Comparison of ENCODE assay signal across 8 cellular contexts in genomic region chr1:145093517-145094149, GRCh38. TPM values are rescaled to one million over a fixed set of nuclear protein-coding genes. Genes with fewer than 3 reads are reported as not detected.
DNase-seq lines count a peak whose midpoint lies in the region; ATAC-seq and TF ChIP-seq lines count a peak whose summit lies in the region.
"Not testable (repeated sequence)": the region's sequence is repeated elsewhere in the genome, so short reads cannot be mapped to it uniquely, and the experiment has no call there.

No MANE protein-coding gene starts in this region.

- not testable (repeated sequence) for H3K27me3 Mint-ChIP-seq in activated T-helper 2 cell treated with anti-CD3 and anti-CD28 coated beads, Interferon-gamma antibody, Interleukin-2, Interleukin-4, amounts not matched to agents 10 μg/mL and 5 μg/mL and 100 μg/mL, durations not matched to agents 14 hours and 24 hours and 36 hours (ENCODE audit: low read depth); natural killer cell treated with Interleukin-12 subunit alpha and Interleukin-12 subunit beta and Interleukin-15 and Interleukin-18, amount 100 ng/mL, for 72 hours

- DNase-seq in AG10803 (ENCODE audit: low read depth): peak; percentile 0
- DNase-seq in HFF-Myc (ENCODE audit: extremely low read depth, low read depth); SK-N-MC (ENCODE audit: low read depth, low spot score); activated T-helper 2 cell treated with anti-CD3 and anti-CD28 coated beads, Interferon-gamma antibody, Interleukin-2, Interleukin-4, amounts not matched to agents 10 μg/mL and 5 μg/mL and 100 μg/mL, durations not matched to agents 14 hours and 24 hours and 36 hours (ENCODE audit: low spot score); natural killer cell treated with Interleukin-12 subunit alpha and Interleukin-12 subunit beta and Interleukin-15 and Interleukin-18, amount 100 ng/mL, for 72 hours (ENCODE audit: low spot score): not testable (repeated sequence)
- DNase-seq in stimulated activated CD4-positive, alpha-beta T cell treated with anti-CD3 and anti-CD28 coated beads, Interleukin-4, amount 100 ng/mL, for 24 hours: peak; percentile 4

- not testable (repeated sequence) for H3K9me3 ChIP-seq in SK-N-MC (ENCODE audit: low read depth, low read length); ectodermal cell (ENCODE audit: control insufficient read depth, low read length); iPS-18a (ENCODE audit: control insufficient read depth, low read depth, low read length)

- WGBS in ectodermal cell, 2 experiments: 0 to 2% methylated on average over 17 to 20 of the region's 47 CpGs

- not testable (repeated sequence) for TF ChIP-seq CTCF in AG10803 (conservative IDR thresholded peaks at IDR 0.05; ENCODE audit: low read length); HFF-Myc (IDR thresholded peaks at IDR 0.05; ENCODE audit: low read depth, low read length, missing control alignments)

- intact Hi-C loops in activated T-helper 2 cell treated with anti-CD3 and anti-CD28 coated beads, Interferon-gamma antibody, Interleukin-2, Interleukin-4, amounts not matched to agents 10 μg/mL and 5 μg/mL and 100 μg/mL, durations not matched to agents 14 hours and 24 hours and 36 hours (cut with micrococcal nuclease): not testable (repeated sequence)

- peak overlapping the region; percentile 85 for H3K4me3 Mint-ChIP-seq in activated T-helper 2 cell treated with anti-CD3 and anti-CD28 coated beads, Interferon-gamma antibody, Interleukin-2, Interleukin-4, amounts not matched to agents 10 μg/mL and 5 μg/mL and 100 μg/mL, durations not matched to agents 14 hours and 24 hours and 36 hours (ENCODE audit: low read depth)
- peak overlapping the region; percentile 84 for H3K4me3 Mint-ChIP-seq in natural killer cell treated with Interleukin-12 subunit alpha and Interleukin-12 subunit beta and Interleukin-15 and Interleukin-18, amount 100 ng/mL, for 72 hours

- not testable (repeated sequence) for H3K36me3 Mint-ChIP-seq in activated T-helper 2 cell treated with anti-CD3 and anti-CD28 coated beads, Interferon-gamma antibody, Interleukin-2, Interleukin-4, amounts not matched to agents 10 μg/mL and 5 μg/mL and 100 μg/mL, durations not matched to agents 14 hours and 24 hours and 36 hours (ENCODE audit: low read depth); natural killer cell treated with Interleukin-12 subunit alpha and Interleukin-12 subunit beta and Interleukin-15 and Interleukin-18, amount 100 ng/mL, for 72 hours

- peak overlapping the region; percentile 73 for H3K27ac Mint-ChIP-seq in activated T-helper 2 cell treated with anti-CD3 and anti-CD28 coated beads, Interferon-gamma antibody, Interleukin-2, Interleukin-4, amounts not matched to agents 10 μg/mL and 5 μg/mL and 100 μg/mL, durations not matched to agents 14 hours and 24 hours and 36 hours
- not testable (repeated sequence) for H3K27ac Mint-ChIP-seq in natural killer cell treated with Interleukin-12 subunit alpha and Interleukin-12 subunit beta and Interleukin-15 and Interleukin-18, amount 100 ng/mL, for 72 hours

- not testable (repeated sequence) for H3K27ac ChIP-seq in SK-N-MC; ectodermal cell (ENCODE audit: insufficient read depth, low read depth, low read length, poor library complexity, severe bottlenecking); iPS-18a (ENCODE audit: low read length)

- H3K4me1 Mint-ChIP-seq in activated T-helper 2 cell treated with anti-CD3 and anti-CD28 coated beads, Interferon-gamma antibody, Interleukin-2, Interleukin-4, amounts not matched to agents 10 μg/mL and 5 μg/mL and 100 μg/mL, durations not matched to agents 14 hours and 24 hours and 36 hours (ENCODE audit: low read depth); natural killer cell treated with Interleukin-12 subunit alpha and Interleukin-12 subunit beta and Interleukin-15 and Interleukin-18, amount 100 ng/mL, for 72 hours (ENCODE audit: low read depth in 2 of 2): not testable (repeated sequence)

- H3K4me3 ChIP-seq in AG10803 (ENCODE audit: low read length): peak overlapping the region; percentile 38
- H3K4me3 ChIP-seq in HFF-Myc (replicated peaks; ENCODE audit: low read depth, low read length): peak overlapping the region; percentile 43
- H3K4me3 ChIP-seq in SK-N-MC: peak overlapping the region; percentile 72
- peak overlapping the region; percentile 26 for H3K4me3 ChIP-seq in ectodermal cell (ENCODE audit: insufficient read depth, low read depth, low read length)
- peak overlapping the region; percentile 17 for H3K4me3 ChIP-seq in iPS-18a (ENCODE audit: low read length)

- not testable (repeated sequence) for H3K36me3 ChIP-seq in SK-N-MC (ENCODE audit: insufficient read depth, low read length); ectodermal cell (ENCODE audit: control insufficient read depth, insufficient read depth, low read length); iPS-18a (ENCODE audit: control insufficient read depth, low read depth, low read length)

- H3K4me1 ChIP-seq in ectodermal cell (ENCODE audit: control insufficient read depth, insufficient read depth, low read length); iPS-18a (ENCODE audit: control insufficient read depth, low read depth, low read length): not testable (repeated sequence)

- not testable (repeated sequence) for ATAC-seq in natural killer cell treated with Interleukin-12 subunit alpha and Interleukin-12 subunit beta and Interleukin-15 and Interleukin-18, amount 100 ng/mL, for 72 hours

- not testable (repeated sequence) for H3K9me3 Mint-ChIP-seq in activated T-helper 2 cell treated with anti-CD3 and anti-CD28 coated beads, Interferon-gamma antibody, Interleukin-2, Interleukin-4, amounts not matched to agents 10 μg/mL and 5 μg/mL and 100 μg/mL, durations not matched to agents 14 hours and 24 hours and 36 hours; natural killer cell treated with Interleukin-12 subunit alpha and Interleukin-12 subunit beta and Interleukin-15 and Interleukin-18, amount 100 ng/mL, for 72 hours

- H3K9ac ChIP-seq in SK-N-MC (ENCODE audit: insufficient read length); iPS-18a (ENCODE audit: low read length): not testable (repeated sequence)

- H3K27me3 ChIP-seq in ectodermal cell (ENCODE audit: control insufficient read depth, insufficient read depth, low read length, poor library complexity, severe bottlenecking); iPS-18a (ENCODE audit: control insufficient read depth, insufficient read depth, low read length): not testable (repeated sequence)

RNA-seq across cellular contexts. Expression of gene SRGAP2B, which starts 1.5 kb away (rescaled TPM):
- total RNA-seq in activated T-helper 2 cell treated with anti-CD3 and anti-CD28 coated beads, Interferon-gamma antibody, Interleukin-2, Interleukin-4, amounts not matched to agents 10 μg/mL and 5 μg/mL and 100 μg/mL, durations not matched to agents 14 hours and 24 hours and 36 hours: 43.5 and 47.2 TPM in 2 replicates
- polyA plus RNA-seq in ectodermal cell (2013, experiment 1 of 4): 44.2 TPM
- 37.9 TPM for polyA plus RNA-seq in ectodermal cell (2013, experiment 2 of 4)
- polyA plus RNA-seq in ectodermal cell (2013, experiment 3 of 4): 33.8 TPM
- 45.1 TPM for polyA plus RNA-seq in ectodermal cell (2013, experiment 4 of 4)
- total RNA-seq in natural killer cell treated with Interleukin-12 subunit alpha and Interleukin-12 subunit beta and Interleukin-15 and Interleukin-18, amount 100 ng/mL, for 72 hours: 10 to 100 TPM; 46.6 to 64.4 TPM

RNA-seq across cellular contexts. Expression of gene FAM72D, which starts 2.1 kb away (rescaled TPM):
- total RNA-seq in activated T-helper 2 cell treated with anti-CD3 and anti-CD28 coated beads, Interferon-gamma antibody, Interleukin-2, Interleukin-4, amounts not matched to agents 10 μg/mL and 5 μg/mL and 100 μg/mL, durations not matched to agents 14 hours and 24 hours and 36 hours: 6.7 and 7.9 TPM in 2 replicates
- polyA plus RNA-seq in ectodermal cell (2013, experiment 1 of 4): 11.9 TPM
- polyA plus RNA-seq in ectodermal cell (2013, experiment 2 of 4): 7.1 TPM
- polyA plus RNA-seq in ectodermal cell (2013, experiment 3 of 4): 10.4 TPM
- polyA plus RNA-seq in ectodermal cell (2013, experiment 4 of 4): 10.9 TPM
- 10 to 100 TPM; 10.1 to 10.5 TPM for total RNA-seq in natural killer cell treated with Interleukin-12 subunit alpha and Interleukin-12 subunit beta and Interleukin-15 and Interleukin-18, amount 100 ng/mL, for 72 hours

Comparison
In these comparisons a context has a peak if more than half of its experiments do, and no peak if none do; other contexts are left out.
1. H3K4me3 ChIP-seq: peak in every context shown above with its lines; median percentile 72 in SK-N-MC; 43 in HFF-Myc; 38 in AG10803; 26 in ectodermal cell; 17 in iPS-18a.